ENCODE assay signal across 11 cellular contexts in genomic region chr3:30282052-30282708, GRCh38.
DNase-seq lines count a peak whose midpoint lies in the region; ATAC-seq and TF ChIP-seq lines count a peak whose summit lies in the region.
"Had no signal": no experiment of that assay in that cellular context is flagged by ENCODE, and none has a peak within 500 bp of the region (broad histone marks: within the 10 kb centered on the region; RNA-seq: fewer than 3 reads in every experiment).

No MANE protein-coding gene starts in this region.

- ATAC-seq in esophagus mucosa = peak; percentile 64
- ATAC-seq: left ventricle myocardium superior had no signal

- H3K9me3 Mint-ChIP-seq in osteocyte (ENCODE audit: unreplicated experiment) (peaks cover 14% of the 10 kb centered on the region), immature natural killer cell (peaks cover 0 to 3% (median 0%) of the 10 kb centered on the region in 6 donors)

- H3K27ac Mint-ChIP-seq in osteocyte (ENCODE audit: unreplicated experiment) (peak overlapping the region; percentile 54), immature natural killer cell (no peak overlapping the region)

- no peaks in the 10 kb centered on the region for H3K36me3 Mint-ChIP-seq in osteocyte (ENCODE audit: unreplicated experiment)
- no peaks in the 10 kb centered on the region for H3K36me3 Mint-ChIP-seq in immature natural killer cell

- H3K4me1 Mint-ChIP-seq in osteocyte (ENCODE audit: unreplicated experiment) (peaks cover 30% of the 10 kb centered on the region), immature natural killer cell (no peaks in the 10 kb centered on the region)

- peak; percentile 86 for DNase-seq in GM04503 (ENCODE audit: low read depth)
- peak; percentile 21 for DNase-seq in RKO (ENCODE audit: low spot score)
- no peak for DNase-seq in osteocyte (ENCODE audit: extremely low spot score, unreplicated experiment)
- DNase-seq in immature natural killer cell = no peak
- DNase-seq in HUDEP-2 (lab: John Stamatoyannopoulos, UW; ENCODE audit: unreplicated experiment in 76 of 76) = no peak
- DNase-seq in NCI-H1092 (lab: John Stamatoyannopoulos, UW) = no peak
- no peak for DNase-seq in activated CD8-positive, alpha-beta memory T cell treated with anti-CD3 and anti-CD28 coated beads for 24 hours
- DNase-seq: activated CD4-positive, alpha-beta T cell treated with anti-CD3 and anti-CD28 coated beads for 4 hours; left ventricle myocardium superior; upper lobe of left lung had no signal

- no peak for TF ChIP-seq CTCF in osteocyte (IDR thresholded peaks at IDR 0.05)

- H3K27me3 Mint-ChIP-seq in osteocyte (ENCODE audit: unreplicated experiment) (no peaks in the 10 kb centered on the region), immature natural killer cell (ENCODE audit: low read depth in 3 of 3) (peaks cover 0 to 4% (median 0%) of the 10 kb centered on the region in 3 donors)

- no peak overlapping the region for H3K4me3 Mint-ChIP-seq in osteocyte (ENCODE audit: unreplicated experiment)
- no peak overlapping the region for H3K4me3 Mint-ChIP-seq in immature natural killer cell

Comparison
In these comparisons a context has a peak if more than half of its experiments do, and no peak if none do; other contexts are left out.
1. DNase-seq: peak in GM04503 (single experiment) and RKO (single experiment); none in osteocyte (single experiment), immature natural killer cell (0 of 3), HUDEP-2 (0 of 76), NCI-H1092 (single experiment) and activated CD8-positive, alpha-beta memory T cell treated with anti-CD3 and anti-CD28 coated beads for 24 hours (single experiment).